Comparison of ENCODE assay signal across 22 cellular contexts in genomic region chr12:62319058-62319457, GRCh38. TPM values are rescaled to one million over a fixed set of nuclear protein-coding genes. Genes with fewer than 3 reads are reported as not detected.
DNase-seq lines count a peak whose midpoint lies in the region; ATAC-seq and TF ChIP-seq lines count a peak whose summit lies in the region.
"Had no signal": no experiment of that assay in that cellular context is flagged by ENCODE, and none has a peak within 500 bp of the region (broad histone marks: within the 10 kb centered on the region; RNA-seq: fewer than 3 reads in every experiment).

No MANE protein-coding gene starts in this region.

- H3K27ac ChIP-seq in neutrophil: peak overlapping the region; percentile 87
- H3K27ac ChIP-seq: A549, BLaER1, brain microvascular endothelial cell, coronary artery, lower lobe of right lung had no signal

- H3K4me3 Mint-ChIP-seq in activated T-cell treated with anti-CD3 and anti-CD28 coated beads, Interleukin-2, amount 50 U/mL, for 72 hours: no peak overlapping the region
- H3K4me3 Mint-ChIP-seq in activated T-helper 17 cell treated with anti-CD3 and anti-CD28 coated beads, Interleukin-2, amount 50 U/mL, for 72 hours: no peak overlapping the region
- H3K4me3 Mint-ChIP-seq in activated CD4-positive, alpha-beta memory T cell treated with anti-CD3 and anti-CD28 coated beads for 36 hours: no peak overlapping the region
- H3K4me3 Mint-ChIP-seq: stimulated activated naive CD8-positive, alpha-beta T cell treated with anti-CD3 and anti-CD28 coated beads, Interleukin-15, Interleukin-2, amounts not matched to agents 100 ng/mL and 50 ng/mL, for 24 hours had no signal

- H3K4me1 Mint-ChIP-seq in activated T-cell treated with anti-CD3 and anti-CD28 coated beads, Interleukin-2, amount 50 U/mL, for 72 hours (ENCODE audit: low read depth): peaks cover 11% of the 10 kb centered on the region
- H3K4me1 Mint-ChIP-seq in activated T-helper 17 cell treated with anti-CD3 and anti-CD28 coated beads, Interleukin-2, amount 50 U/mL, for 72 hours: peaks cover 31% of the 10 kb centered on the region
- peaks cover 17% of the 10 kb centered on the region for H3K4me1 Mint-ChIP-seq in activated CD4-positive, alpha-beta memory T cell treated with anti-CD3 and anti-CD28 coated beads for 36 hours (ENCODE audit: low read depth)

- peaks cover 5 to 6% of the 10 kb centered on the region in 2 donors for H3K9me3 Mint-ChIP-seq in activated T-cell treated with anti-CD3 and anti-CD28 coated beads, Interleukin-2, amount 50 U/mL, for 72 hours
- peaks cover 10% of the 10 kb centered on the region for H3K9me3 Mint-ChIP-seq in activated T-helper 17 cell treated with anti-CD3 and anti-CD28 coated beads, Interleukin-2, amount 50 U/mL, for 72 hours
- no peaks in the 10 kb centered on the region for H3K9me3 Mint-ChIP-seq in activated CD4-positive, alpha-beta memory T cell treated with anti-CD3 and anti-CD28 coated beads for 36 hours

- DNase-seq in activated T-cell treated with anti-CD3 and anti-CD28 coated beads, Interleukin-2, amount 50 U/mL, for 72 hours: no peak
- no peak for DNase-seq in activated T-cell treated with anti-CD3 and anti-CD28 coated beads for 4 hours
- peak; percentile 81 for DNase-seq in MV-4-11 (lab: John Stamatoyannopoulos, UW)
- no peak for DNase-seq in NCI-H524 (lab: John Stamatoyannopoulos, UW)
- DNase-seq in activated CD4-positive, alpha-beta memory T cell treated with anti-CD3 and anti-CD28 coated beads for 36 hours: no peak
- DNase-seq in NCI-H526 treated with DMSO at 0.1 percent for 48 hours (lab: John Stamatoyannopoulos, UW): no peak
- DNase-seq: activated CD4-positive, alpha-beta T cell treated with anti-CD3 and anti-CD28 coated beads for 4 hours; activated CD8-positive, alpha-beta memory T cell treated with anti-CD3 and anti-CD28 coated beads, Interleukin-2, amount 50 U/mL, for 48 hours; brain microvascular endothelial cell; GOT3; lower lobe of right lung; NCI-H1694 treated with DMSO at 0.1 percent for 48 hours; T1000; trophoblast cell had no signal

- ATAC-seq in activated T-cell treated with anti-CD3 and anti-CD28 coated beads, Interleukin-2, amount 50 U/mL, for 72 hours (replicated peaks in 1 of 2): no peak
- no peak for ATAC-seq in activated T-helper 17 cell treated with anti-CD3 and anti-CD28 coated beads, Interleukin-2, amount 50 U/mL, for 72 hours (replicated peaks)
- ATAC-seq: A549, sciatic nerve, SK-N-SH treated with all-trans-retinoic acid at 6 μM for 48 hours had no signal

- H3K4me3 ChIP-seq in neutrophil (ENCODE audit: low read depth in 1 of 2, low read length in 1 of 2): no peak overlapping the region
- H3K4me3 ChIP-seq: A549, BLaER1, coronary artery, lower lobe of right lung had no signal

- POLR2A ChIA-PET in activated CD4-positive, alpha-beta memory T cell treated with anti-CD3 and anti-CD28 coated beads for 36 hours (lab: Charles Lee): no interaction called here

- H3K27ac Mint-ChIP-seq in activated T-cell treated with anti-CD3 and anti-CD28 coated beads, Interleukin-2, amount 50 U/mL, for 72 hours: peak overlapping the region; percentile 76
- peak overlapping the region; percentile 13 for H3K27ac Mint-ChIP-seq in activated T-helper 17 cell treated with anti-CD3 and anti-CD28 coated beads, Interleukin-2, amount 50 U/mL, for 72 hours
- no peak overlapping the region for H3K27ac Mint-ChIP-seq in activated CD4-positive, alpha-beta memory T cell treated with anti-CD3 and anti-CD28 coated beads for 36 hours

- no peaks in the 10 kb centered on the region for H3K27me3 ChIP-seq in neutrophil
- H3K27me3 ChIP-seq: BLaER1, brain microvascular endothelial cell had no signal

- no peaks in the 10 kb centered on the region for H3K27me3 Mint-ChIP-seq in activated T-cell treated with anti-CD3 and anti-CD28 coated beads, Interleukin-2, amount 50 U/mL, for 72 hours (ENCODE audit: low read depth)
- H3K27me3 Mint-ChIP-seq in activated T-helper 17 cell treated with anti-CD3 and anti-CD28 coated beads, Interleukin-2, amount 50 U/mL, for 72 hours: no peaks in the 10 kb centered on the region
- H3K27me3 Mint-ChIP-seq in activated CD4-positive, alpha-beta memory T cell treated with anti-CD3 and anti-CD28 coated beads for 36 hours: no peaks in the 10 kb centered on the region
- H3K27me3 Mint-ChIP-seq: stimulated activated naive CD8-positive, alpha-beta T cell treated with anti-CD3 and anti-CD28 coated beads, Interleukin-15, Interleukin-2, amounts not matched to agents 100 ng/mL and 50 ng/mL, for 24 hours had no signal

- no peak for TF ChIP-seq CTCF in neutrophil (IDR thresholded peaks at IDR 0.05)

- CTCF ChIA-PET in activated CD4-positive, alpha-beta memory T cell treated with anti-CD3 and anti-CD28 coated beads for 36 hours (lab: Charles Lee): no interaction called here

- H3K4me1 ChIP-seq in neutrophil (ENCODE audit: control insufficient read depth in 1 of 2, insufficient read depth in 1 of 2, low read depth in 1 of 2, low read length in 1 of 2): peaks cover 31 to 49% of the 10 kb centered on the region in 2 experiments
- H3K4me1 ChIP-seq: A549, BLaER1, lower lobe of right lung had no signal

- no peaks in the 10 kb centered on the region for H3K9me3 ChIP-seq in neutrophil
- H3K9me3 ChIP-seq: A549, BLaER1, lower lobe of right lung had no signal

- intact Hi-C loops in activated CD4-positive, alpha-beta memory T cell treated with anti-CD3 and anti-CD28 coated beads for 36 hours (cut with micrococcal nuclease): no loop called here

- peaks cover 22 to 33% of the 10 kb centered on the region in 2 donors for H3K36me3 Mint-ChIP-seq in activated T-cell treated with anti-CD3 and anti-CD28 coated beads, Interleukin-2, amount 50 U/mL, for 72 hours (ENCODE audit: insufficient read depth in 2 of 2)
- peaks cover 74% of the 10 kb centered on the region for H3K36me3 Mint-ChIP-seq in activated T-helper 17 cell treated with anti-CD3 and anti-CD28 coated beads, Interleukin-2, amount 50 U/mL, for 72 hours (ENCODE audit: low read depth)
- H3K36me3 Mint-ChIP-seq in activated CD4-positive, alpha-beta memory T cell treated with anti-CD3 and anti-CD28 coated beads for 36 hours: peaks cover 46% of the 10 kb centered on the region

- H3K36me3 ChIP-seq in neutrophil: peaks cover 53% of the 10 kb centered on the region

RNA-seq across cellular contexts. Expression of gene USP15, which starts 58.9 kb away (rescaled TPM):
- 10 to 100 TPM; 94.0 to 97.7 TPM for total RNA-seq in activated T-cell treated with anti-CD3 and anti-CD28 coated beads, Interleukin-2, amount 50 U/mL, for 72 hours
- total RNA-seq in activated T-helper 17 cell treated with anti-CD3 and anti-CD28 coated beads, Interleukin-2, amount 50 U/mL, for 72 hours: 100 to 1,000 TPM in 1 of 2 donors, 10 to 100 TPM in 1; 83.4 to 113 TPM
- 10 to 100 TPM; 76.8 to 82.8 TPM for total RNA-seq in activated CD4-positive, alpha-beta memory T cell treated with anti-CD3 and anti-CD28 coated beads for 36 hours
